7 cellular contexts compared by ENCODE assay signal in the genomic region with DNA sequence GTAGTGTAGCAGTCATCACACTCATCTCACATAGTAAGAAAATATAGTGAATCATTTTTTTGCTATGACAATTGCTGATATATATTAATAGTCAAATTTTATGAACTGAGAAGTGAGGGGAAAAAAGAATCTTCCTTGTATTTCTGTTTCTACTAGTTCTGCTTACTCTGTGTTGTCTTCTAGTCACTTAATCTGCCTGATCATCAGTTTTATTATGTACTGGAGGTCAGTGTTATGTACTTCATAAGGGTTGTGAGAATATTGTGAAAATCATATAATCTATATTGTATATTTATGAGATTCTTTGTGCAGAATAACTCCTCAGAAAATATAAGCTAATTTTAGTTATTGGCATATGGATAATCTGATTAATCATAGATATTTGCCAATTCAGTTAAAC.
"Had no signal": no experiment of that assay in that cellular context is flagged by ENCODE, and none has a peak within 500 bp of the region (broad histone marks: within the 10 kb centered on the region; RNA-seq: fewer than 3 reads in every experiment).

No MANE protein-coding gene starts in this region.

- H3K27ac ChIP-seq: HL-60, KMS-11 had no signal

- H3K4me2 ChIP-seq: KMS-11 had no signal

- FAIRE-seq: HTR-8/SVneo had no signal

- DNase-seq: Karpas-422, Kasumi-1, KBM-7, KG1 had no signal

- H3K9ac ChIP-seq: KMS-11 had no signal
